Comparison of ENCODE assay signal across 14 cellular contexts in the genomic region with DNA sequence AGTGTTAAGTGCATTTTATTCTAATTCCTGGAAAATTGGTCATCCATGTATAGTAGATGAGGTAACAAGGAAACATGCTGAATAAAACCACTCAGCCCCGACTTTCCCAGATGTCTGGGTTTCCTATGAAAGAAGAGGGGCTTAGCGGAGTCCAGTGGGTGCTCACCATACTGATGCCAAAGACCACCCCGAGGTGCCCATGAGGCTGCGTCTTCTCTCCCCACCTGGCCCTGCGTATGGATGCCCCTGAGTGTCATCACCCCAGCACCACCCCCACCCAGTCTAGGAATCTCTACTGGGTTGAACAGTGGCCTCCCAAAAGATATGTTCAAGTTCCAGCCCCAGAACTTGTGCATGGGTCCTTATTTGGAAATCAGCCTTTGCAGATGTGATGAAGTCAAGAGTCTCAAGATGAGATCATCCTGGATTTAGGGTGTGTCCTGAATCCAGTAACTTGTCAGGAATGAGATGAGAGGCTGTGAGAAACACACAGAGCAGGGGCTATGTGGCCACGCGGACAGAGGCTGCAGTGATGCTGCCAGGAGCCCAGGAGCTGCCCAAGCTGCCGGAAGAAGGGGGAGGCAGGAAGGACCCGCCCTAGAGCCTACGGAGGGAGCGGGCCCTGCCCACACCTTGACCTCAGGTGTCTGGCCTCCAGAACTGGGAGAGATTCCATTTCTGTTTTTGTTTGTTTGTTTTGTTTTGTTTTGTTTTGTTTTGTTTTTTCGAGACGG.
DNase-seq lines count a peak whose midpoint lies in the region; ATAC-seq, FAIRE-seq and TF ChIP-seq lines count a peak whose summit lies in the region.
"Had no signal": no experiment of that assay in that cellular context is flagged by ENCODE, and none has a peak within 500 bp of the region (broad histone marks: within the 10 kb centered on the region; RNA-seq: fewer than 3 reads in every experiment).

No MANE protein-coding gene starts in this region.

- H3K27ac ChIP-seq in gastroesophageal sphincter = no peak overlapping the region
- H3K27ac ChIP-seq in CD4-positive, alpha-beta T cell (ENCODE audit: low read depth, low read length) = no peak overlapping the region

- POLR2A ChIA-PET in CD4-positive, alpha-beta T cell (lab: Charles Lee) = no interaction called here

- ATAC-seq in gastroesophageal sphincter = peak; percentile 30
- ATAC-seq in HG03378 (IDR thresholded peaks at IDR 0.05; ENCODE audit: unreplicated experiment) = no peak
- ATAC-seq in CD4-positive, alpha-beta T cell (ENCODE audit: poor library complexity) = no peak

- peaks cover 0 to 14% (median 0%) of the 10 kb centered on the region in 3 donors for H3K4me1 ChIP-seq in gastroesophageal sphincter

- CTCF ChIA-PET in CD4-positive, alpha-beta T cell (lab: Charles Lee) = no interaction called here

- no peaks in the 10 kb centered on the region for H3K36me3 ChIP-seq in gastroesophageal sphincter

- H3K4me3 ChIP-seq in gastroesophageal sphincter = no peak overlapping the region

- FAIRE-seq in H54 (lab: Jason Lieb, UNC) = no peak
- FAIRE-seq: small intestine had no signal

- H3K4me1 Mint-ChIP-seq in CD4-positive, alpha-beta T cell (ENCODE audit: low read depth) = no peaks in the 10 kb centered on the region
- H3K4me1 Mint-ChIP-seq: central memory CD8-positive, alpha-beta T cell had no signal

- no peaks in the 10 kb centered on the region for H3K36me3 Mint-ChIP-seq in CD4-positive, alpha-beta T cell (ENCODE audit: low read depth)

- TF ChIP-seq POLR2A in H54 (IDR thresholded peaks at IDR 0.05; ENCODE audit: low read depth, low read length) (no peak), gastroesophageal sphincter (IDR thresholded peaks at IDR 0.05) (no peak)

- no peaks in the 10 kb centered on the region for H3K27me3 ChIP-seq in gastroesophageal sphincter
- no peaks in the 10 kb centered on the region for H3K27me3 ChIP-seq in CD4-positive, alpha-beta T cell (ENCODE audit: control insufficient read depth, insufficient read depth, low read length)

- H3K9me3 ChIP-seq in gastroesophageal sphincter = no peaks in the 10 kb centered on the region
- no peaks in the 10 kb centered on the region for H3K9me3 ChIP-seq in CD4-positive, alpha-beta T cell (ENCODE audit: control insufficient read depth, low read length)

- H3K27ac Mint-ChIP-seq in CD4-positive, alpha-beta T cell = no peak overlapping the region
- H3K27ac Mint-ChIP-seq: activated naive CD4-positive, alpha-beta T cell treated with anti-CD3 and anti-CD28 coated beads for 36 hours had no signal

- DNase-seq in H54 (ENCODE audit: insufficient read length, low spot score) (peak; percentile 87), SW480 (ENCODE audit: low spot score) (peak; percentile 67), NCI-H510A (lab: John Stamatoyannopoulos, UW) (no peak), Kasumi-1 (lab: John Stamatoyannopoulos, UW) (no peak)
- no peak for DNase-seq in CD4-positive, alpha-beta T cell
- DNase-seq: activated naive CD4-positive, alpha-beta T cell treated with anti-CD3 and anti-CD28 coated beads for 36 hours; COR-L47; NCI-H1417; NCI-H526 treated with DMSO at 0.1 percent for 48 hours; SIG-M5; small intestine had no signal

- no peaks in the 10 kb centered on the region for H3K9me3 Mint-ChIP-seq in CD4-positive, alpha-beta T cell
- H3K9me3 Mint-ChIP-seq: activated naive CD4-positive, alpha-beta T cell treated with anti-CD3 and anti-CD28 coated beads for 36 hours; central memory CD8-positive, alpha-beta T cell had no signal

- intact Hi-C loops in CD4-positive, alpha-beta T cell (cut with DNase I, micrococcal nuclease) = no loop called here

- H3K4me3 Mint-ChIP-seq in CD4-positive, alpha-beta T cell = no peak overlapping the region
- H3K4me3 Mint-ChIP-seq: activated naive CD4-positive, alpha-beta T cell treated with anti-CD3 and anti-CD28 coated beads for 36 hours; central memory CD8-positive, alpha-beta T cell had no signal

- 86 to 90% methylated on average over 3 to 8 of the region's 13 CpGs for WGBS in gastroesophageal sphincter (ENCODE audit: low coverage in 1 of 2), 2 donors

- no peak for TF ChIP-seq EP300 in gastroesophageal sphincter (IDR thresholded peaks at IDR 0.05)

- TF ChIP-seq CTCF in gastroesophageal sphincter (IDR thresholded peaks at IDR 0.05) = no peak
- TF ChIP-seq CTCF in CD4-positive, alpha-beta T cell (IDR thresholded peaks at IDR 0.05) = no peak

- peaks cover 21% of the 10 kb centered on the region for H3K27me3 Mint-ChIP-seq in CD4-positive, alpha-beta T cell

Comparison
In these comparisons a context has a peak if more than half of its experiments do, and no peak if none do; other contexts are left out.
1. DNase-seq: peak in H54 (single experiment) and SW480 (single experiment); none in NCI-H510A (single experiment), CD4-positive, alpha-beta T cell (0 of 10) and Kasumi-1 (0 of 2).